24 cellular contexts compared by ENCODE assay signal in the genomic region with DNA sequence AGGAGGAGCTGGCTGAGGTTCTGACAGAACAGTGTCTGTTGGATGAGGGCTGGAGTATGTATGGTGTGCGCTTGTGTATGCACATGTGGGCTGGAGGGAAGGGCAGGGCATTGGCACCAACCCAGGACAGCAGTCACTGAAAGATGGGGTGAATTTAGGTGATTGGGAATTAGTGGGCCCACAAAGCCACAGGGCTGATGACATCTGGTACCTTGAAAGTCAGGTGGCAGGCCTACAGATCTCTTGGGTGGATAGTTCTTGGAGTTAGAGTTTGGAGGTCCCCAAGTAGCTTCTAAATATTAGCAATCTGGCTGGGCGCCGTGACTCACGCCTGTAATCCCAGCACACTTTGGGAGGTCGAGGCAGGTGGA. TPM values are rescaled to one million over a fixed set of nuclear protein-coding genes. Genes with fewer than 3 reads are reported as not detected.
DNase-seq lines count a peak whose midpoint lies in the region; ATAC-seq, FAIRE-seq and TF ChIP-seq lines count a peak whose summit lies in the region.
"Had no signal": no experiment of that assay in that cellular context is flagged by ENCODE, and none has a peak within 500 bp of the region (broad histone marks: within the 10 kb centered on the region; RNA-seq: fewer than 3 reads in every experiment).

No MANE protein-coding gene starts in this region.

- H2BK12ac ChIP-seq in H1 (ENCODE audit: low read depth, low read length): peak overlapping the region; percentile 68; the same call in 1 of the 2 replicates

- no peaks in the 10 kb centered on the region for H3K27me3 Mint-ChIP-seq in activated naive CD4-positive, alpha-beta T cell treated with anti-CD3 and anti-CD28 coated beads, Interleukin-2, amount 10 ng/mL, durations not matched to agents 7 days and 5 days

- no peak overlapping the region for H3K23ac ChIP-seq in H1 (ENCODE audit: insufficient read length)

- no peak for DNase-seq in activated naive CD4-positive, alpha-beta T cell treated with anti-CD3 and anti-CD28 coated beads, Interleukin-2, amount 10 ng/mL, durations not matched to agents 7 days and 5 days
- no peak for DNase-seq in activated naive CD4-positive, alpha-beta T cell treated with anti-CD3 and anti-CD28 coated beads, Interleukin-2, amount 50 U/mL, for 16 hours
- DNase-seq in RWPE1 (ENCODE audit: low spot score): no peak
- DNase-seq in H1 (ENCODE audit: low read depth in 1 of 2, low spot score in 2 of 2): no peak
- DNase-seq in stimulated activated effector memory CD8-positive, alpha-beta T cell treated with anti-CD3 and anti-CD28 coated beads, Interleukin-12 subunit alpha, Interleukin-12 subunit beta, amount 100 ng/mL, for 72 hours (ENCODE audit: low spot score in 2 of 2): no peak
- DNase-seq in A673 (ENCODE audit: low spot score): no peak
- no peak for DNase-seq in GM19239 (ENCODE audit: insufficient read length, low spot score)
- no peak for DNase-seq in PC-9
- DNase-seq: DND-41; hypothalamus; IMR-90; mammary epithelial cell; MG63; NCI-H774; nephron progenitor cell; OCI-M1; SHP77 treated with DMSO at 0.1 percent for 48 hours; small intestine; stimulated activated CD4-positive, alpha-beta T cell treated with anti-CD3 and anti-CD28 coated beads, Interleukin-4, amount 100 ng/mL, for 4 hours had no signal

- TF ChIP-seq CTCF in RWPE1 (conservative IDR thresholded peaks at IDR 0.05; ENCODE audit: low read depth): no peak
- TF ChIP-seq CTCF in H1 (IDR thresholded peaks at IDR 0.05; ENCODE audit: control extremely low read depth in 1 of 3, insufficient read depth in 1 of 3, low read depth in 1 of 3, low read length in 3 of 3): no peak
- no peak for TF ChIP-seq CTCF in A673 (conservative IDR thresholded peaks at IDR 0.05; ENCODE audit: low read depth, low read length)
- no peak for TF ChIP-seq CTCF in PC-9 (conservative IDR thresholded peaks at IDR 0.05)

- no peak overlapping the region for H3K14ac ChIP-seq in H1 (ENCODE audit: insufficient read length)

- no peaks in the 10 kb centered on the region for H3K9me3 ChIP-seq in H1 (ENCODE audit: insufficient read depth in 2 of 2, low read depth in 1 of 2, low read length in 1 of 2)
- no peaks in the 10 kb centered on the region for H3K9me3 ChIP-seq in A673 (ENCODE audit: low read depth, low read length, poor library complexity, severe bottlenecking)
- H3K9me3 ChIP-seq in PC-9 (ENCODE audit: insufficient read depth, low read depth): no peaks in the 10 kb centered on the region
- H3K9me3 ChIP-seq: MG63 had no signal

- peaks cover 2% of the 10 kb centered on the region for H3K9me3 Mint-ChIP-seq in activated naive CD4-positive, alpha-beta T cell treated with anti-CD3 and anti-CD28 coated beads, Interleukin-2, amount 10 ng/mL, durations not matched to agents 7 days and 5 days
- no peaks in the 10 kb centered on the region for H3K9me3 Mint-ChIP-seq in stimulated activated effector memory CD8-positive, alpha-beta T cell treated with anti-CD3 and anti-CD28 coated beads, Interleukin-12 subunit alpha, Interleukin-12 subunit beta, amount 100 ng/mL, for 72 hours

- H4K91ac ChIP-seq in H1 (replicated peaks; ENCODE audit: insufficient read length, low read length): no peak overlapping the region

- FAIRE-seq in H1 (lab: Jason Lieb, UNC) (no peak), GM19239 (lab: Jason Lieb, UNC) (no peak)
- FAIRE-seq: frontal cortex, small intestine had no signal

- H3K36me3 ChIP-seq in H1 (ENCODE audit: control insufficient read depth in 2 of 4, insufficient read depth in 4 of 4, low read length in 3 of 4) (peaks cover 0 to 5% (median 2%) of the 10 kb centered on the region in 4 experiments; a peak in 2 of 8 replicates), A673 (ENCODE audit: insufficient read depth, low read length, poor library complexity, severe bottlenecking) (peaks cover 5% of the 10 kb centered on the region), PC-9 (ENCODE audit: low read depth) (no peaks in the 10 kb centered on the region)

- no peak overlapping the region for H2AK5ac ChIP-seq in H1 (ENCODE audit: low read depth, low read length)

- TF ChIP-seq RAD21 in H1 (IDR thresholded peaks at IDR 0.05 in 1 of 2, conservative IDR thresholded peaks at IDR 0.05 in 1 of 2; ENCODE audit: low read depth in 2 of 2, low read length in 2 of 2): no peak

- H3K56ac ChIP-seq in H1 (replicated peaks; ENCODE audit: insufficient read length, low read depth, low read length): no peak overlapping the region

- H3K4me2 ChIP-seq in H1 (ENCODE audit: insufficient read depth in 1 of 2, low read depth in 2 of 2, low read length in 2 of 2) (no peak overlapping the region), PC-9 (no peak overlapping the region)

- peaks cover 25% of the 10 kb centered on the region for H3F3A ChIP-seq in PC-9 (ENCODE audit: insufficient read depth, low read depth)

- no peak overlapping the region for H2BK5ac ChIP-seq in H1 (ENCODE audit: low read depth, low read length)

- no peaks in the 10 kb centered on the region for H3K9me2 ChIP-seq in PC-9 (ENCODE audit: insufficient read depth)

- H3K18ac ChIP-seq in H1 (ENCODE audit: extremely low read depth, low read length): no peak overlapping the region; the same call in 1 of the 2 replicates

- no peaks in the 10 kb centered on the region for H4K20me1 ChIP-seq in H1 (replicated peaks in 1 of 2; ENCODE audit: control insufficient read depth in 1 of 2, insufficient read depth in 2 of 2, low read length in 2 of 2)
- no peaks in the 10 kb centered on the region for H4K20me1 ChIP-seq in PC-9 (ENCODE audit: insufficient read depth)

- no peak overlapping the region for H2BK15ac ChIP-seq in H1 (ENCODE audit: low read length)

- no peak overlapping the region for H4K8ac ChIP-seq in H1 (ENCODE audit: extremely low read depth, insufficient read depth, low read length)

- H3K79me1 ChIP-seq in H1 (ENCODE audit: low read depth, low read length): no peaks in the 10 kb centered on the region

- H3K23me2 ChIP-seq in H1 (ENCODE audit: low read depth, low read length): peaks cover 8% of the 10 kb centered on the region

- no peak for TF ChIP-seq EP300 in H1 (IDR thresholded peaks at IDR 0.05; ENCODE audit: borderline replicate concordance in 1 of 2, low read depth in 2 of 2, low read length in 2 of 2)

- CTCF ChIA-PET in activated naive CD4-positive, alpha-beta T cell treated with anti-CD3 and anti-CD28 coated beads, Interleukin-2, amount 10 ng/mL, durations not matched to agents 7 days and 5 days (lab: Charles Lee): interaction anchor here (0.6 to 5.9 kb wide), 2 partner anchors 233 to 588 kb away, joined by 3 to 74 read pairs; partner anchors contain the start of gene MXD1
- CTCF ChIA-PET in RWPE1 (lab: Yijun Ruan, JAX) (no interaction called here), H1 (lab: Charles Lee; ENCODE audit: partially characterized antibody) (interaction anchor here (0.6 to 3.8 kb wide), 4 partner anchors 85 to 336 kb away, joined by 3 to 17 read pairs (median 4); no protein-coding TSS in a partner anchor), A673 (lab: Charles Lee) (no interaction called here), PC-9 (lab: Charles Lee) (no interaction called here)

- H2AFZ ChIP-seq in H1 (ENCODE audit: low read length) (no peak overlapping the region), PC-9 (no peak overlapping the region)

- H3K36me3 Mint-ChIP-seq in activated naive CD4-positive, alpha-beta T cell treated with anti-CD3 and anti-CD28 coated beads, Interleukin-2, amount 10 ng/mL, durations not matched to agents 7 days and 5 days: peaks cover 20% of the 10 kb centered on the region
- H3K36me3 Mint-ChIP-seq in stimulated activated effector memory CD8-positive, alpha-beta T cell treated with anti-CD3 and anti-CD28 coated beads, Interleukin-12 subunit alpha, Interleukin-12 subunit beta, amount 100 ng/mL, for 72 hours: peaks cover 35% of the 10 kb centered on the region

- no peak for TF ChIP-seq POLR2A in H1 (IDR thresholded peaks at IDR 0.05; ENCODE audit: control extremely low read depth in 1 of 2, low read depth in 2 of 2, low read length in 2 of 2)

- POLR2A ChIA-PET in RWPE1 (lab: Yijun Ruan, JAX; ENCODE audit: low non-redundant PET): no interaction called here
- POLR2A ChIA-PET in H1 (lab: Charles Lee; ENCODE audit: partially characterized antibody): interaction anchor here (1.2 to 51.3 kb wide), 5 partner anchors 12 to 232 kb away, joined by 4 to 1553 read pairs (median 73); partner anchors contain the start of genes MXD1 and PCBP1
- POLR2A ChIA-PET in A673 (lab: Charles Lee; ENCODE audit: low non-redundant PET): no interaction called here
- POLR2A ChIA-PET in PC-9 (lab: Charles Lee; ENCODE audit: unreplicated experiment): interaction anchor here (0.8 kb wide), 1 partner anchor 47 kb away, joined by 11 read pairs; no protein-coding TSS in a partner anchor

- H3K4me1 ChIP-seq in H1 (replicated peaks in 1 of 4; ENCODE audit: control insufficient read depth in 3 of 4, insufficient read depth in 4 of 4, low read length in 3 of 4) (peaks cover 19 to 23% (median 19%) of the 10 kb centered on the region in 4 experiments), A673 (ENCODE audit: insufficient read depth, low read length, poor library complexity, severe bottlenecking) (peaks cover 9% of the 10 kb centered on the region), PC-9 (replicated peaks; ENCODE audit: insufficient read depth) (peaks cover 25% of the 10 kb centered on the region)

- H3K4me3 Mint-ChIP-seq in activated naive CD4-positive, alpha-beta T cell treated with anti-CD3 and anti-CD28 coated beads, Interleukin-2, amount 10 ng/mL, durations not matched to agents 7 days and 5 days: no peak overlapping the region
- no peak overlapping the region for H3K4me3 Mint-ChIP-seq in stimulated activated effector memory CD8-positive, alpha-beta T cell treated with anti-CD3 and anti-CD28 coated beads, Interleukin-12 subunit alpha, Interleukin-12 subunit beta, amount 100 ng/mL, for 72 hours
- H3K4me3 Mint-ChIP-seq: nephron progenitor cell, WTC11 had no signal

- ATAC-seq in stimulated activated effector memory CD8-positive, alpha-beta T cell treated with anti-CD3 and anti-CD28 coated beads, Interleukin-12 subunit alpha, Interleukin-12 subunit beta, amount 100 ng/mL, for 72 hours: no peak
- ATAC-seq: HCT116, WTC11 had no signal

- no peaks in the 10 kb centered on the region for H3K27me3 ChIP-seq in H1 (replicated peaks in 1 of 4; ENCODE audit: control insufficient read depth in 3 of 4, extremely low read depth in 1 of 4, insufficient read depth in 3 of 4, low read length in 3 of 4)
- no peaks in the 10 kb centered on the region for H3K27me3 ChIP-seq in A673 (replicated peaks; ENCODE audit: insufficient read depth, low read depth, low read length, poor library complexity)
- H3K27me3 ChIP-seq in PC-9 (ENCODE audit: insufficient read depth, low read depth): no peaks in the 10 kb centered on the region
- H3K27me3 ChIP-seq: cardiac muscle cell, MG63 had no signal

- no peaks in the 10 kb centered on the region for H3K79me2 ChIP-seq in H1 (ENCODE audit: control insufficient read depth in 1 of 2, insufficient read depth in 2 of 2, low read length in 2 of 2)
- peaks cover 4% of the 10 kb centered on the region; the same call in 1 of the 2 replicates for H3K79me2 ChIP-seq in PC-9 (ENCODE audit: low read depth)

- no peak overlapping the region for H2BK120ac ChIP-seq in H1 (replicated peaks; ENCODE audit: low read depth, low read length)

- H3K4ac ChIP-seq in H1 (replicated peaks; ENCODE audit: insufficient read length, low read depth, low read length): no peak overlapping the region

- WGBS in H1 (ENCODE audit: extremely low coverage in 1 of 2, insufficient coverage in 1 of 2, insufficient read length in 1 of 2, insufficient replicate concordance in 2 of 2, low coverage in 1 of 2, low lambda C conversion rate in 2 of 2, missing lambda C conversion rate in 1 of 2), 2 experiments: 84% methylated on average over 5 of the region's 5 CpGs; no CpG with 5 or more reads in 1 of the 2 experiments

- H3K4me3 ChIP-seq in H1 (ENCODE audit: extremely low read depth in 1 of 4, insufficient read depth in 2 of 4, low read depth in 3 of 4, low read length in 4 of 4) (no peak overlapping the region), A673 (ENCODE audit: low read depth, low read length, poor library complexity, severe bottlenecking) (no peak overlapping the region), PC-9 (no peak overlapping the region)
- H3K4me3 ChIP-seq: cardiac muscle cell, MG63 had no signal

- H3K27ac ChIP-seq in RWPE1: peak overlapping the region; percentile 96; the same call in 1 of the 2 replicates
- H3K27ac ChIP-seq in H1 (ENCODE audit: low read depth, low read length): no peak overlapping the region
- H3K27ac ChIP-seq in A673 (ENCODE audit: low read depth, low read length, poor library complexity, severe bottlenecking): no peak overlapping the region
- H3K27ac ChIP-seq in PC-9: no peak overlapping the region
- H3K27ac ChIP-seq: cardiac muscle cell, HL-60 had no signal

- BruUV-seq in A673 (replicated peaks; lab: Mats Ljungman, UMichigan) (no TSS peak), PC-9 (replicated peaks; lab: Mats Ljungman, UMichigan) (no TSS peak)

- no peak overlapping the region for H4K5ac ChIP-seq in H1 (ENCODE audit: insufficient read length, low read depth, low read length)

- no peak overlapping the region for H3K9ac ChIP-seq in H1 (replicated peaks in 1 of 4; ENCODE audit: extremely low read depth in 1 of 4, low read depth in 3 of 4, low read length in 3 of 4)

- peaks cover 66% of the 10 kb centered on the region for H3K4me1 Mint-ChIP-seq in activated naive CD4-positive, alpha-beta T cell treated with anti-CD3 and anti-CD28 coated beads, Interleukin-2, amount 10 ng/mL, durations not matched to agents 7 days and 5 days
- peaks cover 56% of the 10 kb centered on the region for H3K4me1 Mint-ChIP-seq in stimulated activated effector memory CD8-positive, alpha-beta T cell treated with anti-CD3 and anti-CD28 coated beads, Interleukin-12 subunit alpha, Interleukin-12 subunit beta, amount 100 ng/mL, for 72 hours

- peak overlapping the region; percentile 95; the same call in 1 of the 2 replicates for H2BK20ac ChIP-seq in H1 (ENCODE audit: low read length)

- intact Hi-C loops in A673 (cut with micrococcal nuclease; ENCODE audit: unreplicated experiment) (no loop called here), PC-9 (cut with micrococcal nuclease; ENCODE audit: unreplicated experiment) (no loop called here)

- peak overlapping the region; percentile 80 for H3K27ac Mint-ChIP-seq in activated naive CD4-positive, alpha-beta T cell treated with anti-CD3 and anti-CD28 coated beads, Interleukin-2, amount 10 ng/mL, durations not matched to agents 7 days and 5 days
- H3K27ac Mint-ChIP-seq in stimulated activated effector memory CD8-positive, alpha-beta T cell treated with anti-CD3 and anti-CD28 coated beads, Interleukin-12 subunit alpha, Interleukin-12 subunit beta, amount 100 ng/mL, for 72 hours: peak overlapping the region; percentile 81

RNA-seq across cellular contexts. Expression of gene C2orf42, which starts 45.7 kb away (rescaled TPM):
- total RNA-seq in H1 (2021; fragmentation: NEBNext Ultra II Directional; extraction: Animal tissue kit (Norgen Biotek cat#: 25700)): 9.4 and 10.7 TPM in 2 replicates
- 3.9 and 4.7 TPM in 2 replicates for polyA plus RNA-seq in H1 (2011; rRNA removed)
- polyA plus RNA-seq in H1 (2011; cell fraction: cytosol; rRNA removed): 5.9 TPM
- 11.2 TPM for polyA plus RNA-seq in H1 (2011; cell fraction: nucleus; rRNA removed)
- polyA plus RNA-seq in H1 (2012, experiment 1 of 2): 5.9 to 7.6 TPM (median 6.9 TPM) in 4 replicates
- polyA plus RNA-seq in H1 (2012, experiment 2 of 2): 2.3 TPM
- 4.9 TPM for polyA plus RNA-seq in H1 (2013, experiment 1 of 2)
- 4.5 TPM for polyA plus RNA-seq in H1 (2013, experiment 2 of 2)
- 21.7 and 27.5 TPM in 2 replicates for polyA minus RNA-seq in H1 (2011; rRNA and poly(A)+ RNA removed)
- 11.7 TPM for polyA minus RNA-seq in H1 (2011; cell fraction: cytosol; rRNA and poly(A)+ RNA removed)
- polyA minus RNA-seq in H1 (2011; cell fraction: nucleus; rRNA and poly(A)+ RNA removed): 21.0 TPM
- total RNA-seq in A673 (2021) (15.3 and 17.0 TPM in 2 replicates), PC-9 (2021) (12.7 and 14.3 TPM in 2 replicates)

RNA-seq across cellular contexts. Expression of gene PCBP1, which starts 57.9 kb away (rescaled TPM):
- total RNA-seq in H1 (2021; fragmentation: NEBNext Ultra II Directional; extraction: Animal tissue kit (Norgen Biotek cat#: 25700)): 493 and 511 TPM in 2 replicates
- polyA plus RNA-seq in H1 (2011; rRNA removed): 279 and 316 TPM in 2 replicates
- polyA plus RNA-seq in H1 (2011; cell fraction: cytosol; rRNA removed): 181 TPM
- polyA plus RNA-seq in H1 (2011; cell fraction: nucleus; rRNA removed): 208 TPM
- polyA plus RNA-seq in H1 (2012, experiment 1 of 2): 451 to 481 TPM (median 460 TPM) in 4 replicates
- 526 TPM for polyA plus RNA-seq in H1 (2012, experiment 2 of 2)
- 268 TPM for polyA plus RNA-seq in H1 (2013, experiment 1 of 2)
- 272 TPM for polyA plus RNA-seq in H1 (2013, experiment 2 of 2)
- 108 and 124 TPM in 2 replicates for polyA minus RNA-seq in H1 (2011; rRNA and poly(A)+ RNA removed)
- polyA minus RNA-seq in H1 (2011; cell fraction: cytosol; rRNA and poly(A)+ RNA removed): 164 TPM
- polyA minus RNA-seq in H1 (2011; cell fraction: nucleus; rRNA and poly(A)+ RNA removed): 102 TPM
- total RNA-seq in A673 (2021) (343 and 350 TPM in 2 replicates), PC-9 (2021) (148 and 227 TPM in 2 replicates)

Comparison
In these comparisons a context has a peak if more than half of its experiments do, and no peak if none do; other contexts are left out.
1. CTCF ChIA-PET loops: an anchor here in activated naive CD4-positive, alpha-beta T cell treated with anti-CD3 and anti-CD28 coated beads, Interleukin-2, amount 10 ng/mL, durations not matched to agents 7 days and 5 days (0.6 to 5.9 kb wide) and H1 (0.6 to 3.8 kb wide); none called in RWPE1, A673 and PC-9.
2. POLR2A ChIA-PET loops: an anchor here in H1 (1.2 to 51.3 kb wide) and PC-9 (0.8 kb wide); none called in RWPE1 and A673.